Comparison of ENCODE assay signal across 17 cellular contexts in the genomic region with DNA sequence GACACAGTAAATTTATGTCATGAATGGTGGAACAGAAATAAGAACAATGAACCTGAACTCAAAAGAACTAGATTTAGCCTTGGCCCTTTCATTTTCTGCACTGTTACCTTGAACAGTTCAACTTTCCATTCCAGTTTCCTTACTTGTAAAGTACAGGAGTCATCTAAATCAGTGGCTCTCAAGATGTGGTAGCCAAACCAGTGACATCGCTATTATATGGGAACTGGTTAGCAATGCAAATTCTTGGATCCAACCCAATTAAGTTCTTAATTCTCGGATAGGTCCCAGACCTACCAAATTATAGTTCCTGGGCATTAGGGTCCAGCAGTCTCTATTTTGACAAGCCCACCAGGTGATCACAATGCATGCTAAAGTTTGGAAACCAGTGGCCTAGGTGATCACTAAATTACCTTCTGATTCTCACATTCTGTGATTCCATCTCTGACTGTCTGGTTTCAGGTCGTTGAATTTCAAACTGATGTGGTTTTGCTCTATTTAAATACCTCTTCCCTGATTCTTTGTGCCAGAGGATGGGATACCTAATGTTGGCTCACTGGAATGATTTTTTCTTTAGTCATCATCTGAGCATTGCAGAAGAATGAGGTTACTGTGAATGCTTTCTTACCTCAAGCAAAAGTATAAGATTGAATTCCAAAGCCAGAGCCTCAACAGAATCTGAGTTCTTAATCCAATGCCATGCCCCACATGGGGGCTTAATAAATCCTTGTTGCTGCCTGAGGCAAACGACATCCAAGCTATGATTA.
A peak's percentile ranks its signal among the peaks of the same experiment; 100 is the strongest.
DNase-seq lines count a peak whose midpoint lies in the region; FAIRE-seq and TF ChIP-seq lines count a peak whose summit lies in the region.
"Had no signal": no experiment of that assay in that cellular context is flagged by ENCODE, and none has a peak within 500 bp of the region (broad histone marks: within the 10 kb centered on the region; RNA-seq: fewer than 3 reads in every experiment).

No MANE protein-coding gene starts in this region.

- H3K9me3 ChIP-seq in astrocyte (ENCODE audit: insufficient read depth, low read depth, low read length) (no peaks in the 10 kb centered on the region), thyroid gland (no peaks in the 10 kb centered on the region)

- H3K9me3 Mint-ChIP-seq in astrocyte (ENCODE audit: unreplicated experiment) = no peaks in the 10 kb centered on the region
- H3K9me3 Mint-ChIP-seq: activated T-cell treated with anti-CD3 and anti-CD28 coated beads, Interleukin-2, amount 50 U/mL, for 24 hours; natural killer cell treated with Interleukin-12 subunit alpha and Interleukin-12 subunit beta and Interleukin-15 and Interleukin-18, amount 100 ng/mL, for 72 hours had no signal

- no peaks in the 10 kb centered on the region for H3K36me3 ChIP-seq in astrocyte (ENCODE audit: insufficient read depth, low read length)
- no peaks in the 10 kb centered on the region for H3K36me3 ChIP-seq in kidney epithelial cell (ENCODE audit: control insufficient read depth, insufficient read depth, low read length)
- H3K36me3 ChIP-seq in thyroid gland = no peaks in the 10 kb centered on the region

- H3K27me3 ChIP-seq in astrocyte (ENCODE audit: insufficient read depth, low read length) (no peaks in the 10 kb centered on the region), kidney epithelial cell (ENCODE audit: control insufficient read depth, insufficient read depth, low read length) (no peaks in the 10 kb centered on the region), thyroid gland (no peaks in the 10 kb centered on the region)

- no peaks in the 10 kb centered on the region for H3K27me3 Mint-ChIP-seq in astrocyte (ENCODE audit: low read depth, unreplicated experiment)
- H3K27me3 Mint-ChIP-seq: activated naive CD8-positive, alpha-beta T cell had no signal

- H3K4me1 ChIP-seq in astrocyte (ENCODE audit: insufficient read depth, low read length) = peaks cover 28% of the 10 kb centered on the region
- no peaks in the 10 kb centered on the region for H3K4me1 ChIP-seq in thyroid gland

- peak overlapping the region; percentile 66 for H3K4me2 ChIP-seq in astrocyte (ENCODE audit: low read length)

- H3K27ac Mint-ChIP-seq in astrocyte (ENCODE audit: unreplicated experiment) = peak overlapping the region; percentile 96
- H3K27ac Mint-ChIP-seq: activated naive CD8-positive, alpha-beta T cell; activated T-cell treated with anti-CD3 and anti-CD28 coated beads, Interleukin-2, amount 50 U/mL, for 24 hours; natural killer cell treated with Interleukin-12 subunit alpha and Interleukin-12 subunit beta and Interleukin-15 and Interleukin-18, amount 100 ng/mL, for 72 hours had no signal

- 92 to 93% methylated on average over 4 of the region's 4 CpGs for WGBS in thyroid gland, 2 donors

- TF ChIP-seq CTCF in astrocyte (IDR thresholded peaks at IDR 0.05; ENCODE audit: insufficient read depth, low read depth, low read length) (no peak), kidney epithelial cell (IDR thresholded peaks at IDR 0.05; ENCODE audit: insufficient read depth, low read length, poor library complexity, severe bottlenecking) (no peak), thyroid gland (IDR thresholded peaks at IDR 0.05) (no peak)

- peaks cover 60% of the 10 kb centered on the region for H3K4me1 Mint-ChIP-seq in astrocyte (ENCODE audit: low read depth, unreplicated experiment)

- H3K27ac ChIP-seq in astrocyte (ENCODE audit: low read depth, low read length) (peak overlapping the region; percentile 67), thyroid gland (no peak overlapping the region)

- TF ChIP-seq POLR2A in thyroid gland (IDR thresholded peaks at IDR 0.05) = no peak

- H3K79me2 ChIP-seq in astrocyte (ENCODE audit: insufficient read depth, low read length) = no peaks in the 10 kb centered on the region

- no peaks in the 10 kb centered on the region for H4K20me1 ChIP-seq in astrocyte (ENCODE audit: insufficient read depth, low read length)

- intact Hi-C loops in thyroid gland (cut with DNase I) = no loop called here

- peak; percentile 50 for DNase-seq in AG08395 (ENCODE audit: low spot score)
- DNase-seq in HTR-8/SVneo (ENCODE audit: insufficient read length, low spot score) = peak; percentile 45
- DNase-seq in astrocyte (ENCODE audit: low read depth) = peak; percentile 93
- DNase-seq in kidney epithelial cell (ENCODE audit: low read depth) = peak; percentile 95
- no peak for DNase-seq in CD1c-positive myeloid dendritic cell (ENCODE audit: extremely low spot score)
- no peak for DNase-seq in thyroid gland
- no peak for DNase-seq in GF-D8 (lab: John Stamatoyannopoulos, UW)
- DNase-seq in stimulated activated CD4-positive, alpha-beta T cell treated with anti-CD3 and anti-CD28 coated beads, Interleukin-12 subunit alpha, Interleukin-12 subunit beta, amount 100 ng/mL, for 4 hours = no peak
- DNase-seq: activated T-cell treated with anti-CD3 and anti-CD28 coated beads, Interleukin-2, amount 50 U/mL, for 24 hours; caudate nucleus; COR-L47; effector memory CD4-positive, alpha-beta T cell; H7; NCI-H524 treated with DMSO at 0.1 percent for 48 hours had no signal

- H2AFZ ChIP-seq in astrocyte (ENCODE audit: low read depth, low read length) = no peak overlapping the region

- H3K36me3 Mint-ChIP-seq in astrocyte (ENCODE audit: low read depth, unreplicated experiment) = no peaks in the 10 kb centered on the region
- H3K36me3 Mint-ChIP-seq: activated naive CD8-positive, alpha-beta T cell; natural killer cell treated with Interleukin-12 subunit alpha and Interleukin-12 subunit beta and Interleukin-15 and Interleukin-18, amount 100 ng/mL, for 72 hours had no signal

- peak overlapping the region; percentile 11 for H3K9ac ChIP-seq in astrocyte (ENCODE audit: low read length)

- no peak overlapping the region for H3K4me3 Mint-ChIP-seq in astrocyte (ENCODE audit: unreplicated experiment)
- H3K4me3 Mint-ChIP-seq: activated naive CD8-positive, alpha-beta T cell; activated T-cell treated with anti-CD3 and anti-CD28 coated beads, Interleukin-2, amount 50 U/mL, for 24 hours; natural killer cell treated with Interleukin-12 subunit alpha and Interleukin-12 subunit beta and Interleukin-15 and Interleukin-18, amount 100 ng/mL, for 72 hours had no signal

- FAIRE-seq in HTR-8/SVneo (lab: Jason Lieb, UNC) (peak; percentile 38), astrocyte (lab: Jason Lieb, UNC) (peak; percentile 74)
- FAIRE-seq: TTC549 had no signal

- peak overlapping the region; percentile 12 for H3K4me3 ChIP-seq in astrocyte (ENCODE audit: insufficient read depth, low read depth, low read length)
- no peak overlapping the region for H3K4me3 ChIP-seq in kidney epithelial cell (ENCODE audit: low read depth, low read length)
- no peak overlapping the region for H3K4me3 ChIP-seq in thyroid gland (replicated peaks in 1 of 3)

Comparison
In these comparisons a context has a peak if more than half of its experiments do, and no peak if none do; other contexts are left out.
1. DNase-seq: peak in AG08395 (single experiment), HTR-8/SVneo (single experiment), astrocyte (single experiment) and kidney epithelial cell (single experiment); none in CD1c-positive myeloid dendritic cell (single experiment), thyroid gland (0 of 2), GF-D8 (single experiment) and stimulated activated CD4-positive, alpha-beta T cell treated with anti-CD3 and anti-CD28 coated beads, Interleukin-12 subunit alpha, Interleukin-12 subunit beta, amount 100 ng/mL, for 4 hours (single experiment).